ENCODE assay signal across 9 cellular contexts in genomic region chr12:95083938-95084337, GRCh38. TPM values are rescaled to one million over a fixed set of nuclear protein-coding genes. Genes with fewer than 3 reads are reported as not detected.
A peak's percentile ranks its signal among the peaks of the same experiment; 100 is the strongest.
DNase-seq lines count a peak whose midpoint lies in the region; ATAC-seq, FAIRE-seq and TF ChIP-seq lines count a peak whose summit lies in the region.
"Had no signal": no experiment of that assay in that cellular context is flagged by ENCODE, and none has a peak within 500 bp of the region (broad histone marks: within the 10 kb centered on the region; RNA-seq: fewer than 3 reads in every experiment).

No MANE protein-coding gene starts in this region.

- ATAC-seq in GM21515 (IDR thresholded peaks at IDR 0.05; ENCODE audit: unreplicated experiment): no peak
- ATAC-seq in stimulated activated naive CD8-positive, alpha-beta T cell treated with anti-CD3 and anti-CD28 coated beads, Interleukin-15, Interleukin-2, amounts not matched to agents 100 U/mL and 50 U/mL, for 24 hours: no peak

- no peak for FAIRE-seq in HTR-8/SVneo (lab: Jason Lieb, UNC)
- FAIRE-seq: keratinocyte had no signal

- H3K36me3 ChIP-seq in colonic mucosa (no peaks in the 10 kb centered on the region), stomach (peaks cover 0 to 2% (median 0%) of the 10 kb centered on the region in 4 donors)

- no peak overlapping the region for H3K4me3 ChIP-seq in colonic mucosa
- no peak overlapping the region for H3K4me3 ChIP-seq in stomach

- no peaks in the 10 kb centered on the region for H3K27me3 ChIP-seq in colonic mucosa
- no peaks in the 10 kb centered on the region for H3K27me3 ChIP-seq in stomach

- WGBS in stomach, 5 donors: 30 to 45% (median 35%) methylated on average over 4 of the region's 4 CpGs

- peaks cover 6% of the 10 kb centered on the region for H3K4me1 ChIP-seq in colonic mucosa
- H3K4me1 ChIP-seq in stomach: peaks cover 0 to 18% (median 10%) of the 10 kb centered on the region in 4 donors

- TF ChIP-seq POLR2A in stomach (IDR thresholded peaks at IDR 0.05): no peak
- TF ChIP-seq POLR2A in erythroblast (IDR thresholded peaks at IDR 0.05; ENCODE audit: low read length): no peak

- TF ChIP-seq CTCF in colonic mucosa (IDR thresholded peaks at IDR 0.05) (no peak), stomach (IDR thresholded peaks at IDR 0.05) (no peak)

- H3K9me3 ChIP-seq in colonic mucosa: no peaks in the 10 kb centered on the region
- H3K9me3 ChIP-seq in stomach: no peaks in the 10 kb centered on the region

- TF ChIP-seq EP300 in stomach (IDR thresholded peaks at IDR 0.05): peak; percentile 33

- peak; percentile 44 for DNase-seq in HTR-8/SVneo (ENCODE audit: insufficient read length, low spot score)
- peak; percentile 44 for DNase-seq in colonic mucosa
- DNase-seq in left kidney (ENCODE audit: low read depth, low spot score): peak; percentile 89
- DNase-seq in stomach: no peak
- DNase-seq in erythroblast (lab: John Stamatoyannopoulos, UW): no peak
- DNase-seq in Kasumi-1 (lab: John Stamatoyannopoulos, UW): no peak
- no peak for DNase-seq in stimulated activated naive CD8-positive, alpha-beta T cell treated with anti-CD3 and anti-CD28 coated beads, Interleukin-15, Interleukin-2, amounts not matched to agents 100 U/mL and 50 U/mL, for 24 hours

- H3K9ac ChIP-seq in colonic mucosa (ENCODE audit: low read depth in 2 of 2, low read length in 2 of 2): peak overlapping the region in 1 of 2 donors; percentile 23

- H3K27ac ChIP-seq in colonic mucosa: no peak overlapping the region
- peak overlapping the region in 3 of 5 donors; percentile 31 to 54 (median 49) for H3K27ac ChIP-seq in stomach

- intact Hi-C loops in colonic mucosa (cut with DNase I): no loop called here
- intact Hi-C loops in stomach (cut with DNase I; ENCODE audit: low total_unique reads): no loop called here

RNA-seq across cellular contexts. Expression of gene NR2C1, which starts 10.5 kb away (rescaled TPM):
- total RNA-seq in colonic mucosa (10 to 100 TPM; 25.7 to 30.0 TPM), stomach (10 to 100 TPM; 29.5 to 76.4 (median 45.5) TPM)
- polyA plus RNA-seq in stomach: 10 to 100 TPM in 2 of 3 donors, 1 to 10 TPM in 1; 8.7 to 21.0 (median 15.3) TPM

Comparison
In these comparisons a context has a peak if more than half of its experiments do, and no peak if none do; other contexts are left out.
1. DNase-seq: peak in HTR-8/SVneo (single experiment), colonic mucosa (single experiment) and left kidney (single experiment); none in stomach (single experiment), erythroblast (0 of 2), Kasumi-1 (0 of 2) and stimulated activated naive CD8-positive, alpha-beta T cell treated with anti-CD3 and anti-CD28 coated beads, Interleukin-15, Interleukin-2, amounts not matched to agents 100 U/mL and 50 U/mL, for 24 hours (single experiment).